22 cellular contexts compared by ENCODE assay signal in genomic region chr16:58503863-58504688, GRCh38. TPM values are rescaled to one million over a fixed set of nuclear protein-coding genes. Genes with fewer than 3 reads are reported as not detected.
DNase-seq lines count a peak whose midpoint lies in the region; ATAC-seq, FAIRE-seq and TF ChIP-seq lines count a peak whose summit lies in the region.
"Had no signal": no experiment of that assay in that cellular context is flagged by ENCODE, and none has a peak within 500 bp of the region (broad histone marks: within the 10 kb centered on the region; RNA-seq: fewer than 3 reads in every experiment).

No MANE protein-coding gene starts in this region.

- H2BK12ac ChIP-seq in H1 (ENCODE audit: low read depth, low read length) (no peak overlapping the region), neuronal stem cell (ENCODE audit: low read length) (no peak overlapping the region)

- no peaks in the 10 kb centered on the region for H3K9me3 ChIP-seq in left ventricle myocardium inferior (replicated peaks)
- H3K9me3 ChIP-seq in H1 (ENCODE audit: insufficient read depth in 2 of 2, low read depth in 1 of 2, low read length in 1 of 2) = no peaks in the 10 kb centered on the region
- no peaks in the 10 kb centered on the region for H3K9me3 ChIP-seq in neuronal stem cell (replicated peaks in 1 of 2; ENCODE audit: control insufficient read depth in 2 of 2, insufficient read depth in 1 of 2, low read depth in 1 of 2, low read length in 2 of 2)
- H3K9me3 ChIP-seq in testis = no peaks in the 10 kb centered on the region
- H3K9me3 ChIP-seq: A549; BLaER1 treated with 17β-estradiol and CSF1 and Interleukin-3, amounts not matched to agents 10 nM and 100 nM; HAP-1 had no signal

- CTCF ChIA-PET in H1 (lab: Charles Lee; ENCODE audit: partially characterized antibody) = no interaction called here

- H2AK5ac ChIP-seq in H1 (ENCODE audit: low read depth, low read length) (no peak overlapping the region), neuronal stem cell (ENCODE audit: low read depth, low read length) (peak overlapping the region; percentile 16)

- H3K18ac ChIP-seq in H1 (ENCODE audit: extremely low read depth, low read length) = no peak overlapping the region
- H3K18ac ChIP-seq in neuronal stem cell (ENCODE audit: low read length) = peak overlapping the region; percentile 24

- peaks cover 0 to 5% of the 10 kb centered on the region in 2 experiments for H4K20me1 ChIP-seq in H1 (replicated peaks in 1 of 2; ENCODE audit: control insufficient read depth in 1 of 2, insufficient read depth in 2 of 2, low read length in 2 of 2)

- TF ChIP-seq CTCF in left ventricle myocardium inferior (IDR thresholded peaks at IDR 0.05; ENCODE audit: borderline replicate concordance) (no peak), H1 (IDR thresholded peaks at IDR 0.05; ENCODE audit: control extremely low read depth in 1 of 3, insufficient read depth in 1 of 3, low read depth in 1 of 3, low read length in 3 of 3) (no peak), testis (IDR thresholded peaks at IDR 0.05) (no peak)

- ATAC-seq in Right ventricle myocardium inferior = no peak
- ATAC-seq: A549, Panc1 had no signal

- H4K8ac ChIP-seq in H1 (ENCODE audit: extremely low read depth, insufficient read depth, low read length) = peak overlapping the region; percentile 35; the same call in 1 of the 2 replicates
- no peak overlapping the region for H4K8ac ChIP-seq in neuronal stem cell (ENCODE audit: low read depth, low read length)

- H3K4me2 ChIP-seq in H1 (ENCODE audit: insufficient read depth in 1 of 2, low read depth in 2 of 2, low read length in 2 of 2) = no peak overlapping the region
- no peak overlapping the region for H3K4me2 ChIP-seq in neuronal stem cell (ENCODE audit: insufficient read depth, low read length, poor library complexity, severe bottlenecking)
- H3K4me2 ChIP-seq: A549; BLaER1 treated with 17β-estradiol and CSF1 and Interleukin-3, amounts not matched to agents 10 nM and 100 nM had no signal

- 93% methylated on average over 21 of the region's 21 CpGs; no CpG with 5 or more reads in 1 of the 2 experiments for WGBS in H1 (ENCODE audit: extremely low coverage in 1 of 2, insufficient coverage in 1 of 2, insufficient read length in 1 of 2, insufficient replicate concordance in 2 of 2, low coverage in 1 of 2, low lambda C conversion rate in 2 of 2, missing lambda C conversion rate in 1 of 2), 2 experiments
- no CpG with 5 or more reads among the region's 21 CpGs for WGBS in neuronal stem cell (ENCODE audit: extremely low coverage in 2 of 2, insufficient read length in 2 of 2, insufficient replicate concordance in 1 of 2), 2 donors
- 89 to 96% methylated on average over 17 to 21 of the region's 21 CpGs for WGBS in testis, 2 donors

- peaks cover 28% of the 10 kb centered on the region for H3K4me1 ChIP-seq in left ventricle myocardium inferior
- peaks cover 0 to 19% (median 12%) of the 10 kb centered on the region in 4 experiments; a peak in 6 of 7 replicates for H3K4me1 ChIP-seq in H1 (replicated peaks in 1 of 4; ENCODE audit: control insufficient read depth in 3 of 4, insufficient read depth in 4 of 4, low read length in 3 of 4)
- peaks cover 14 to 23% of the 10 kb centered on the region in 2 donors for H3K4me1 ChIP-seq in neuronal stem cell (ENCODE audit: control insufficient read depth in 2 of 2, insufficient read depth in 1 of 2, low read depth in 1 of 2, low read length in 2 of 2)
- peaks cover 21% of the 10 kb centered on the region for H3K4me1 ChIP-seq in testis
- H3K4me1 ChIP-seq: HAP-1 had no signal

- H3K14ac ChIP-seq in H1 (ENCODE audit: insufficient read length) = no peak overlapping the region
- no peak overlapping the region for H3K14ac ChIP-seq in neuronal stem cell (ENCODE audit: low read length)

- H2AFZ ChIP-seq in H1 (ENCODE audit: low read length) (no peak overlapping the region), neuronal stem cell (ENCODE audit: low read length) (no peak overlapping the region)

- no peak for TF ChIP-seq EP300 in H1 (IDR thresholded peaks at IDR 0.05; ENCODE audit: borderline replicate concordance in 1 of 2, low read depth in 2 of 2, low read length in 2 of 2)

- H3K4me3 ChIP-seq in left ventricle myocardium inferior (no peak overlapping the region), H1 (ENCODE audit: extremely low read depth in 1 of 4, insufficient read depth in 2 of 4, low read depth in 3 of 4, low read length in 4 of 4) (no peak overlapping the region), neuronal stem cell (ENCODE audit: low read length in 2 of 2) (peak overlapping the region in 1 of 2 donors; percentile 40), testis (no peak overlapping the region)
- H3K4me3 ChIP-seq: A549; BLaER1 treated with 17β-estradiol and CSF1 and Interleukin-3, amounts not matched to agents 10 nM and 100 nM; HAP-1 had no signal

- H3K27me3 ChIP-seq in left ventricle myocardium inferior (ENCODE audit: low read depth) (peaks cover 11% of the 10 kb centered on the region), H1 (replicated peaks in 1 of 4; ENCODE audit: control insufficient read depth in 3 of 4, extremely low read depth in 1 of 4, insufficient read depth in 3 of 4, low read length in 3 of 4) (peaks cover 0 to 8% (median 4%) of the 10 kb centered on the region in 4 experiments; a peak in 4 of 7 replicates), neuronal stem cell (ENCODE audit: control insufficient read depth in 3 of 3, insufficient read depth in 3 of 3, low read depth in 1 of 3, low read length in 3 of 3) (peaks cover 0 to 2% (median 0%) of the 10 kb centered on the region in 3 experiments), testis (no peaks in the 10 kb centered on the region)

- H2BK120ac ChIP-seq in H1 (replicated peaks; ENCODE audit: low read depth, low read length) = no peak overlapping the region
- H2BK120ac ChIP-seq in neuronal stem cell (ENCODE audit: low read depth, low read length) = no peak overlapping the region

- H3K9ac ChIP-seq in H1 (replicated peaks in 1 of 4; ENCODE audit: extremely low read depth in 1 of 4, low read depth in 3 of 4, low read length in 3 of 4) (0 out of 7 replicates have a peak overlapping the region, but pooled peaks of 1 of the 4 experiments have one; percentile 2), neuronal stem cell (ENCODE audit: low read depth, low read length, poor library complexity) (no peak overlapping the region)
- H3K9ac ChIP-seq: BLaER1 treated with 17β-estradiol and CSF1 and Interleukin-3, amounts not matched to agents 10 nM and 100 nM had no signal

- H3K56ac ChIP-seq in H1 (replicated peaks; ENCODE audit: insufficient read length, low read depth, low read length) = no peak overlapping the region

- no peak overlapping the region for H4K5ac ChIP-seq in H1 (ENCODE audit: insufficient read length, low read depth, low read length)

- intact Hi-C loops in Right ventricle myocardium inferior (cut with DNase I) = no loop called here
- intact Hi-C loops in left ventricle myocardium inferior (cut with micrococcal nuclease) = no loop called here
- intact Hi-C loops in testis (cut with DNase I; ENCODE audit: low total_unique reads) = no loop called here

- peaks cover 44% of the 10 kb centered on the region for H3K36me3 ChIP-seq in left ventricle myocardium inferior
- no peaks in the 10 kb centered on the region for H3K36me3 ChIP-seq in H1 (ENCODE audit: control insufficient read depth in 2 of 4, insufficient read depth in 4 of 4, low read length in 3 of 4)
- peaks cover 8 to 16% of the 10 kb centered on the region in 2 donors for H3K36me3 ChIP-seq in neuronal stem cell (replicated peaks in 1 of 2; ENCODE audit: control insufficient read depth in 2 of 2, insufficient read depth in 2 of 2, low read length in 2 of 2)
- H3K36me3 ChIP-seq in testis (ENCODE audit: low read depth, missing control alignments) = no peaks in the 10 kb centered on the region
- H3K36me3 ChIP-seq: BLaER1 treated with 17β-estradiol and CSF1 and Interleukin-3, amounts not matched to agents 10 nM and 100 nM; HAP-1 had no signal

- H3K79me1 ChIP-seq in H1 (ENCODE audit: low read depth, low read length) (no peaks in the 10 kb centered on the region), neuronal stem cell (ENCODE audit: low read depth, low read length) (peaks cover 7% of the 10 kb centered on the region)

- H3K27ac ChIP-seq in left ventricle myocardium inferior (replicated peaks) (no peak overlapping the region), H1 (ENCODE audit: low read depth, low read length) (no peak overlapping the region), neuronal stem cell (replicated peaks; ENCODE audit: low read length) (no peak overlapping the region), testis (no peak overlapping the region)
- H3K27ac ChIP-seq: A549; BLaER1 treated with 17β-estradiol and CSF1 and Interleukin-3, amounts not matched to agents 10 nM and 100 nM had no signal

- no peaks in the 10 kb centered on the region for H3K79me2 ChIP-seq in H1 (ENCODE audit: control insufficient read depth in 1 of 2, insufficient read depth in 2 of 2, low read length in 2 of 2)

- H2BK20ac ChIP-seq in H1 (ENCODE audit: low read length) = no peak overlapping the region

- H3K23ac ChIP-seq in H1 (ENCODE audit: insufficient read length) (no peak overlapping the region), neuronal stem cell (ENCODE audit: low read depth, low read length, poor library complexity) (peak overlapping the region; percentile 59)

- H2BK15ac ChIP-seq in H1 (ENCODE audit: low read length) = no peak overlapping the region
- no peak overlapping the region for H2BK15ac ChIP-seq in neuronal stem cell (ENCODE audit: low read length)

- H4K91ac ChIP-seq in H1 (replicated peaks; ENCODE audit: insufficient read length, low read length) = no peak overlapping the region
- H4K91ac ChIP-seq in neuronal stem cell (ENCODE audit: low read depth, low read length, poor library complexity) = no peak overlapping the region

- TF ChIP-seq RAD21 in H1 (IDR thresholded peaks at IDR 0.05 in 1 of 2, conservative IDR thresholded peaks at IDR 0.05 in 1 of 2; ENCODE audit: low read depth in 2 of 2, low read length in 2 of 2) = no peak

- no peak for FAIRE-seq in H1 (lab: Jason Lieb, UNC)
- FAIRE-seq: A549, D721Med, GM19239 had no signal

- POLR2A ChIA-PET in H1 (lab: Charles Lee; ENCODE audit: partially characterized antibody) = no interaction called here

- DNase-seq in Right ventricle myocardium inferior (ENCODE audit: missing footprints) (peak; percentile 58), left ventricle myocardium inferior (no peak), H1 (ENCODE audit: low read depth in 1 of 2, low spot score in 2 of 2) (no peak), neuronal stem cell (ENCODE audit: low spot score) (no peak), testis (peak; percentile 12), HK-2 (ENCODE audit: unreplicated experiment) (no peak), putamen (ENCODE audit: low spot score) (no peak), NCI-H2029 treated with DMSO at 0.1 percent for 48 hours (lab: John Stamatoyannopoulos, UW) (no peak)
- DNase-seq: CD8-positive, alpha-beta memory T cell; DMS79; KBM-7; NCI-H1436; NCI-H2081 treated with DMSO at 0.1 percent for 48 hours; NCI-H510A treated with DMSO at 0.1 percent for 48 hours; NCI-H82; SHP77 had no signal

- H3K23me2 ChIP-seq in H1 (ENCODE audit: low read depth, low read length) = peaks cover 20% of the 10 kb centered on the region

- H2BK5ac ChIP-seq in H1 (ENCODE audit: low read depth, low read length) (no peak overlapping the region), neuronal stem cell (ENCODE audit: low read length) (no peak overlapping the region)

- H3K4ac ChIP-seq in H1 (replicated peaks; ENCODE audit: insufficient read length, low read depth, low read length) (no peak overlapping the region), neuronal stem cell (ENCODE audit: low read length) (no peak overlapping the region)

- TF ChIP-seq POLR2A in H1 (IDR thresholded peaks at IDR 0.05; ENCODE audit: control extremely low read depth in 1 of 2, low read depth in 2 of 2, low read length in 2 of 2) = no peak
- TF ChIP-seq POLR2A in testis (IDR thresholded peaks at IDR 0.05) = no peak

RNA-seq across cellular contexts. Expression of gene NDRG4, which starts 4.1 kb away (rescaled TPM):
- total RNA-seq in Right ventricle myocardium inferior = 337 TPM
- 763 TPM for total RNA-seq in left ventricle myocardium inferior
- total RNA-seq in H1 (2021; fragmentation: NEBNext Ultra II Directional; extraction: Animal tissue kit (Norgen Biotek cat#: 25700)) = 18.9 and 20.8 TPM in 2 replicates
- polyA plus RNA-seq in H1 (2011; rRNA removed) = 30.9 and 45.7 TPM in 2 replicates
- 36.6 TPM for polyA plus RNA-seq in H1 (2011; cell fraction: cytosol; rRNA removed)
- 92.2 TPM for polyA plus RNA-seq in H1 (2011; cell fraction: nucleus; rRNA removed)
- 24.3 to 38.5 TPM (median 26.3 TPM) in 4 replicates for polyA plus RNA-seq in H1 (2012, experiment 1 of 2)
- polyA plus RNA-seq in H1 (2012, experiment 2 of 2) = 13.1 TPM
- 14.9 TPM for polyA plus RNA-seq in H1 (2013, experiment 1 of 2)
- polyA plus RNA-seq in H1 (2013, experiment 2 of 2) = 13.9 TPM
- 33.2 and 38.9 TPM in 2 replicates for polyA minus RNA-seq in H1 (2011; rRNA and poly(A)+ RNA removed)
- 27.0 TPM for polyA minus RNA-seq in H1 (2011; cell fraction: cytosol; rRNA and poly(A)+ RNA removed)
- polyA minus RNA-seq in H1 (2011; cell fraction: nucleus; rRNA and poly(A)+ RNA removed) = 34.6 TPM
- polyA plus RNA-seq in neuronal stem cell (2013, experiment 1 of 2) = 23.0 TPM
- 24.0 TPM for polyA plus RNA-seq in neuronal stem cell (2013, experiment 2 of 2)
- total RNA-seq in testis = 100 to 1,000 TPM; 375 to 444 TPM
- 142 TPM for polyA plus RNA-seq in testis (ENCODE audit: insufficient read depth, low read depth, low replicate concordance)

RNA-seq across cellular contexts. Expression of gene SETD6, which starts 11.2 kb away (rescaled TPM):
- total RNA-seq in Right ventricle myocardium inferior (13.0 TPM), left ventricle myocardium inferior (16.8 TPM), testis (10 to 100 TPM; 71.2 to 77.5 TPM)
- 37.0 and 40.5 TPM in 2 replicates for total RNA-seq in H1 (2021; fragmentation: NEBNext Ultra II Directional; extraction: Animal tissue kit (Norgen Biotek cat#: 25700))
- polyA plus RNA-seq in H1 (2011; rRNA removed) (25.3 and 34.1 TPM in 2 replicates), testis (ENCODE audit: insufficient read depth, low read depth, low replicate concordance) (21.6 TPM)
- polyA plus RNA-seq in H1 (2011; cell fraction: cytosol; rRNA removed) = 40.3 TPM
- polyA plus RNA-seq in H1 (2011; cell fraction: nucleus; rRNA removed) = 84.0 TPM
- 35.9 to 46.2 TPM (median 43.6 TPM) in 4 replicates for polyA plus RNA-seq in H1 (2012, experiment 1 of 2)
- 10.2 TPM for polyA plus RNA-seq in H1 (2012, experiment 2 of 2)
- 29.8 TPM for polyA plus RNA-seq in H1 (2013, experiment 1 of 2)
- polyA plus RNA-seq in H1 (2013, experiment 2 of 2) = 26.8 TPM
- polyA minus RNA-seq in H1 (2011; rRNA and poly(A)+ RNA removed) = 25.6 and 31.0 TPM in 2 replicates
- polyA minus RNA-seq in H1 (2011; cell fraction: cytosol; rRNA and poly(A)+ RNA removed) = 21.4 TPM
- 85.0 TPM for polyA minus RNA-seq in H1 (2011; cell fraction: nucleus; rRNA and poly(A)+ RNA removed)
- 14.6 TPM for polyA plus RNA-seq in neuronal stem cell (2013, experiment 1 of 2)
- polyA plus RNA-seq in neuronal stem cell (2013, experiment 2 of 2) = 12.8 TPM

Comparison
In these comparisons a context has a peak if more than half of its experiments do, and no peak if none do; other contexts are left out.
1. DNase-seq: peak in Right ventricle myocardium inferior (single experiment) and testis (single experiment); none in left ventricle myocardium inferior (single experiment), H1 (0 of 2), neuronal stem cell (single experiment), HK-2 (single experiment), putamen (single experiment) and NCI-H2029 treated with DMSO at 0.1 percent for 48 hours (single experiment).
2. RNA of gene NDRG4, which starts 4.1 kb away (total RNA-seq): 763 TPM in left ventricle myocardium inferior (single experiment), 375 to 444 TPM in testis and 337 TPM in Right ventricle myocardium inferior (single experiment); 18.9 to 20.8 TPM in H1; every median in the first group is over 10 times any median in the second.